Comparison of ENCODE assay signal across 15 cellular contexts in the genomic region with DNA sequence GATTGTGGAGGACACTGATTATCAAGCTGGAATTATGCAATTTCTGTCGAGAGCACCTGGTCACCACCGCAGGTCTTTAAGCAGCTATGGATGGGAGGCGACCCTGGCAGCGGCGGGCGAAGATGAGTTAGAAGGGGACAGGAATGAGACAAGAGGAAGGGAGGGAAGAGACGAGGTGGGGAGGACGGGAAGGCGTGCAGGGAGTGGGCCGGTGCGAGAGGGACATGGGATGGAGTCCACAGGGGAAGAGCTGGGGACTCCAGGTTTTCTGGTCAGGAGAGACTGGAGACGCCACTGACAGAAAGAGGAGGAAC.
DNase-seq lines count a peak whose midpoint lies in the region; ATAC-seq, FAIRE-seq and TF ChIP-seq lines count a peak whose summit lies in the region.
"Had no signal": no experiment of that assay in that cellular context is flagged by ENCODE, and none has a peak within 500 bp of the region (broad histone marks: within the 10 kb centered on the region; RNA-seq: fewer than 3 reads in every experiment).

No MANE protein-coding gene starts in this region.

- TF ChIP-seq RAD21 in HepG2 (CRISPR knock-in tag; IDR thresholded peaks at IDR 0.05): no peak

- H3K27me3 Mint-ChIP-seq in activated naive CD4-positive, alpha-beta T cell treated with anti-CD3 and anti-CD28 coated beads, Interleukin-2, amount 10 ng/mL, durations not matched to agents 7 days and 5 days: peaks cover 21% of the 10 kb centered on the region

- H3K27ac ChIP-seq in HepG2 (ENCODE audit: extremely low read length, insufficient read depth, low read length): no peak overlapping the region
- no peak overlapping the region for H3K27ac ChIP-seq in right lobe of liver
- no peak overlapping the region for H3K27ac ChIP-seq in brain microvascular endothelial cell
- H3K27ac ChIP-seq: ascending aorta had no signal

- no peaks in the 10 kb centered on the region for H3K79me2 ChIP-seq in HepG2 (ENCODE audit: insufficient read depth, low read length)

- H3K4me1 ChIP-seq in HepG2 (ENCODE audit: insufficient read depth, low read length): peaks cover 19% of the 10 kb centered on the region
- H3K4me1 ChIP-seq in right lobe of liver: no peaks in the 10 kb centered on the region
- H3K4me1 ChIP-seq: ascending aorta had no signal

- intact Hi-C loops in HepG2 (cut with micrococcal nuclease; ENCODE audit: unreplicated experiment) (no loop called here), right lobe of liver (cut with DNase I) (no loop called here)

- CTCF ChIA-PET in HepG2 (lab: Yijun Ruan, JAX; ENCODE audit: low intra/inter-chr PET ratio, low total read pairs): no interaction called here
- CTCF ChIA-PET in GM10248 (lab: Yijun Ruan, JAX): interaction anchor here (1.7 kb wide), 1 partner anchor 39 kb away, joined by 4 read pairs; no protein-coding TSS in a partner anchor
- CTCF ChIA-PET in activated naive CD4-positive, alpha-beta T cell treated with anti-CD3 and anti-CD28 coated beads, Interleukin-2, amount 10 ng/mL, durations not matched to agents 7 days and 5 days (lab: Charles Lee): no interaction called here

- no peak overlapping the region for H3K9ac ChIP-seq in HepG2 (ENCODE audit: insufficient read depth, low read depth, low read length)

- H3K36me3 Mint-ChIP-seq in activated naive CD4-positive, alpha-beta T cell treated with anti-CD3 and anti-CD28 coated beads, Interleukin-2, amount 10 ng/mL, durations not matched to agents 7 days and 5 days: no peaks in the 10 kb centered on the region

- no TSS peak for BruUV-seq in HepG2 (replicated peaks; lab: Mats Ljungman, UMichigan)

- no peak for TF ChIP-seq EP300 in HepG2 (IDR thresholded peaks at IDR 0.05; ENCODE audit: low read depth in 2 of 2, low read length in 2 of 2)
- no peak for TF ChIP-seq EP300 in HepG2 (CRISPR knock-in tag; IDR thresholded peaks at IDR 0.05; ENCODE audit: borderline replicate concordance)

- no peak overlapping the region for H2AFZ ChIP-seq in HepG2 (ENCODE audit: low read length)

- H4K20me1 ChIP-seq in HepG2 (ENCODE audit: insufficient read depth, low read length): no peaks in the 10 kb centered on the region

- peak overlapping the region in 2 of 3 experiments; percentile 37 to 63; a peak in 4 of 6 replicates for H3K4me3 ChIP-seq in HepG2 (replicated peaks in 1 of 3; ENCODE audit: insufficient read depth in 1 of 3, low read depth in 2 of 3, low read length in 3 of 3)
- H3K4me3 ChIP-seq in right lobe of liver: no peak overlapping the region
- no peak overlapping the region for H3K4me3 ChIP-seq in brain microvascular endothelial cell (ENCODE audit: low read depth, low read length)

- 5% methylated on average over 12 of the region's 12 CpGs for WGBS in HepG2 (ENCODE audit: low lambda C conversion rate)
- WGBS in right lobe of liver (ENCODE audit: insufficient coverage, low coverage, low lambda C conversion rate, missing lambda C conversion rate): 75% methylated on average over 12 of the region's 12 CpGs

- no peak for TF ChIP-seq POLR2A in HepG2 (IDR thresholded peaks at IDR 0.05; ENCODE audit: insufficient read depth in 1 of 2, low read depth in 2 of 2, low read length in 2 of 2)
- no peak for TF ChIP-seq POLR2A in right lobe of liver (IDR thresholded peaks at IDR 0.05)

- peak overlapping the region; percentile 79 for H3K4me2 ChIP-seq in HepG2 (ENCODE audit: low read depth, low read length)

- H3K4me3 Mint-ChIP-seq in activated naive CD4-positive, alpha-beta T cell treated with anti-CD3 and anti-CD28 coated beads, Interleukin-2, amount 10 ng/mL, durations not matched to agents 7 days and 5 days: no peak overlapping the region

- peaks cover 4% of the 10 kb centered on the region for H3K4me1 Mint-ChIP-seq in activated naive CD4-positive, alpha-beta T cell treated with anti-CD3 and anti-CD28 coated beads, Interleukin-2, amount 10 ng/mL, durations not matched to agents 7 days and 5 days

- peaks cover 0 to 36% of the 10 kb centered on the region in 2 experiments; a peak in 3 of 5 replicates for H3K27me3 ChIP-seq in HepG2 (ENCODE audit: control insufficient read depth in 1 of 2, insufficient read depth in 2 of 2, low read length in 2 of 2)
- H3K27me3 ChIP-seq in right lobe of liver: no peaks in the 10 kb centered on the region
- H3K27me3 ChIP-seq in brain microvascular endothelial cell (replicated peaks): no peaks in the 10 kb centered on the region
- H3K27me3 ChIP-seq: ascending aorta had no signal

- H3K9me3 Mint-ChIP-seq in activated naive CD4-positive, alpha-beta T cell treated with anti-CD3 and anti-CD28 coated beads, Interleukin-2, amount 10 ng/mL, durations not matched to agents 7 days and 5 days: no peaks in the 10 kb centered on the region

- TF ChIP-seq CTCF in HepG2 (CRISPR knock-in tag; IDR thresholded peaks at IDR 0.05) (no peak), right lobe of liver (IDR thresholded peaks at IDR 0.05) (no peak), brain microvascular endothelial cell (IDR thresholded peaks at IDR 0.05; ENCODE audit: low read depth, low read length, missing control alignments) (no peak), GM10248 (IDR thresholded peaks at IDR 0.05; ENCODE audit: control extremely low read depth, extremely low read depth, low read depth, missing control alignments) (no peak)

- ATAC-seq in HepG2 (peak; percentile 25; the same call in 2 of the 3 replicates), right lobe of liver (no peak), GM19467 (IDR thresholded peaks at IDR 0.05; ENCODE audit: unreplicated experiment) (no peak)

- no peak overlapping the region for H3K27ac Mint-ChIP-seq in activated naive CD4-positive, alpha-beta T cell treated with anti-CD3 and anti-CD28 coated beads, Interleukin-2, amount 10 ng/mL, durations not matched to agents 7 days and 5 days

- POLR2A ChIA-PET in HepG2 (lab: Yijun Ruan, JAX): interaction anchor here (1.0 kb wide), 1 partner anchor 363 kb away, joined by 4 read pairs; no protein-coding TSS in a partner anchor
- POLR2A ChIA-PET in GM10248 (lab: Yijun Ruan, JAX): no interaction called here

- no peak for FAIRE-seq in HepG2 (lab: Jason Lieb, UNC)

- in situ Hi-C loops in HepG2 (cut with HindIII; ENCODE audit: extremely low pct_ligation_motif_present, low pct_unique_long_range_greater_than_20kb) (no loop called here), brain microvascular endothelial cell (cut with HindIII; ENCODE audit: low pct_ligation_motif_present, low sequenced_read_pairs) (no loop called here)

- H3K36me3 ChIP-seq in HepG2 (replicated peaks in 1 of 2; ENCODE audit: control insufficient read depth in 1 of 2, insufficient read depth in 2 of 2, low read length in 2 of 2) (no peaks in the 10 kb centered on the region), right lobe of liver (no peaks in the 10 kb centered on the region), brain microvascular endothelial cell (replicated peaks) (no peaks in the 10 kb centered on the region)
- H3K36me3 ChIP-seq: ascending aorta had no signal

- DNase-seq in HepG2 (ENCODE audit: low spot score): no peak
- DNase-seq in right lobe of liver: no peak
- DNase-seq in NCI-H1092 treated with DMSO at 0.1 percent for 48 hours (lab: John Stamatoyannopoulos, UW): peak; percentile 89
- DNase-seq in cerebellar cortex (ENCODE audit: low spot score): peak; percentile 37
- no peak for DNase-seq in brain microvascular endothelial cell
- DNase-seq in GM10248 (ENCODE audit: extremely low spot score): no peak
- DNase-seq in activated naive CD4-positive, alpha-beta T cell treated with anti-CD3 and anti-CD28 coated beads, Interleukin-2, amount 10 ng/mL, durations not matched to agents 7 days and 5 days: no peak
- DNase-seq: activated CD4-positive, alpha-beta T cell treated with anti-CD3 and anti-CD28 coated beads, Interleukin-2, amount 50 U/mL, for 4 hours; activated effector memory CD4-positive, alpha-beta T cell treated with Interleukin-2 at 50 U/mL for 16 hours; AML-193; DMS79; MV-4-11; stimulated activated CD4-positive, alpha-beta T cell treated with anti-CD3 and anti-CD28 coated beads, Interleukin-15, amount 100 ng/mL, for 24 hours had no signal

- H3K9me3 ChIP-seq in HepG2 (ENCODE audit: low read length) (no peaks in the 10 kb centered on the region), right lobe of liver (no peaks in the 10 kb centered on the region)
- H3K9me3 ChIP-seq: ascending aorta had no signal

TF ChIP-seq in HepG2, 621 proteins besides CTCF, POLR2A, EP300 and RAD21 (continues in another document):
- no peak for TF ChIP-seq BCLAF1 (IDR thresholded peaks at IDR 0.05)
- TF ChIP-seq TSC22D2 (CRISPR knock-in tag; IDR thresholded peaks at IDR 0.05; ENCODE audit: borderline replicate concordance): 0 out of 2 replicates have a peak, but pooled peaks have one; percentile 7
- TF ChIP-seq EZH2 (conservative IDR thresholded peaks at IDR 0.05; ENCODE audit: low read depth, low read length): no peak

Comparison
In these comparisons a context has a peak if more than half of its experiments do, and no peak if none do; other contexts are left out.
1. H3K4me3 ChIP-seq: peak in HepG2 (2 of 3); none in right lobe of liver (0 of 3) and brain microvascular endothelial cell (single experiment).
2. DNase-seq: peak in NCI-H1092 treated with DMSO at 0.1 percent for 48 hours (single experiment) and cerebellar cortex (single experiment); none in HepG2 (single experiment), right lobe of liver (0 of 3), brain microvascular endothelial cell (single experiment), GM10248 (single experiment) and activated naive CD4-positive, alpha-beta T cell treated with anti-CD3 and anti-CD28 coated beads, Interleukin-2, amount 10 ng/mL, durations not matched to agents 7 days and 5 days (single experiment).